12 cellular contexts compared by ENCODE assay signal in genomic region chr5:17314907-17315471, GRCh38.
DNase-seq lines count a peak whose midpoint lies in the region; ATAC-seq and TF ChIP-seq lines count a peak whose summit lies in the region.
"Had no signal": no experiment of that assay in that cellular context is flagged by ENCODE, and none has a peak within 500 bp of the region (broad histone marks: within the 10 kb centered on the region; RNA-seq: fewer than 3 reads in every experiment).

No MANE protein-coding gene starts in this region.

- no peak overlapping the region for H3K4me3 ChIP-seq in fibroblast of mammary gland (ENCODE audit: control insufficient read depth, low read depth, low read length)
- H3K4me3 ChIP-seq: breast epithelium, gastroesophageal sphincter, testis had no signal

- TF ChIP-seq CTCF in fibroblast of mammary gland (conservative IDR thresholded peaks at IDR 0.05; ENCODE audit: control insufficient read depth, insufficient read depth, low read depth, low read length) = no peak

- no peak overlapping the region for H3K27ac Mint-ChIP-seq in activated naive CD8-positive, alpha-beta T cell treated with anti-CD3 and anti-CD28 coated beads, Interleukin-2, amount 50 U/mL, for 24 hours

- no peak for ATAC-seq in activated naive CD8-positive, alpha-beta T cell treated with anti-CD3 and anti-CD28 coated beads, Interleukin-2, amount 50 U/mL, for 24 hours
- ATAC-seq: gastroesophageal sphincter had no signal

- no peak overlapping the region for H3K4me3 Mint-ChIP-seq in activated naive CD8-positive, alpha-beta T cell treated with anti-CD3 and anti-CD28 coated beads, Interleukin-2, amount 50 U/mL, for 24 hours

- H3K27me3 Mint-ChIP-seq in activated naive CD8-positive, alpha-beta T cell treated with anti-CD3 and anti-CD28 coated beads, Interleukin-2, amount 50 U/mL, for 24 hours = no peaks in the 10 kb centered on the region

- peaks cover 3% of the 10 kb centered on the region for H3K9me3 Mint-ChIP-seq in activated naive CD8-positive, alpha-beta T cell treated with anti-CD3 and anti-CD28 coated beads, Interleukin-2, amount 50 U/mL, for 24 hours

- peaks cover 12% of the 10 kb centered on the region for H3K4me1 Mint-ChIP-seq in activated naive CD8-positive, alpha-beta T cell treated with anti-CD3 and anti-CD28 coated beads, Interleukin-2, amount 50 U/mL, for 24 hours

- H3K36me3 Mint-ChIP-seq in activated naive CD8-positive, alpha-beta T cell treated with anti-CD3 and anti-CD28 coated beads, Interleukin-2, amount 50 U/mL, for 24 hours (ENCODE audit: low read depth) = no peaks in the 10 kb centered on the region

- DNase-seq in DMS79 (lab: John Stamatoyannopoulos, UW) = peak; percentile 45
- DNase-seq in HCEC 1CT = peak; percentile 30
- peak; percentile 93 for DNase-seq in NCI-H2171 (lab: John Stamatoyannopoulos, UW)
- DNase-seq in fibroblast of mammary gland (ENCODE audit: low read depth) = peak; percentile 78
- no peak for DNase-seq in GOT3 (lab: John Stamatoyannopoulos, UW)
- no peak for DNase-seq in hypothalamus (lab: John Stamatoyannopoulos, UW)
- no peak for DNase-seq in activated naive CD8-positive, alpha-beta T cell treated with anti-CD3 and anti-CD28 coated beads, Interleukin-2, amount 50 U/mL, for 24 hours
- no peak for DNase-seq in HK-2 (ENCODE audit: unreplicated experiment)
- DNase-seq: midbrain, testis had no signal

Comparison
In these comparisons a context has a peak if more than half of its experiments do, and no peak if none do; other contexts are left out.
1. DNase-seq: peak in DMS79 (single experiment), HCEC 1CT (single experiment), NCI-H2171 (single experiment) and fibroblast of mammary gland (single experiment); none in GOT3 (single experiment), hypothalamus (0 of 51), activated naive CD8-positive, alpha-beta T cell treated with anti-CD3 and anti-CD28 coated beads, Interleukin-2, amount 50 U/mL, for 24 hours (single experiment) and HK-2 (single experiment).